ENCODE assay signal across 18 cellular contexts in the genomic region with DNA sequence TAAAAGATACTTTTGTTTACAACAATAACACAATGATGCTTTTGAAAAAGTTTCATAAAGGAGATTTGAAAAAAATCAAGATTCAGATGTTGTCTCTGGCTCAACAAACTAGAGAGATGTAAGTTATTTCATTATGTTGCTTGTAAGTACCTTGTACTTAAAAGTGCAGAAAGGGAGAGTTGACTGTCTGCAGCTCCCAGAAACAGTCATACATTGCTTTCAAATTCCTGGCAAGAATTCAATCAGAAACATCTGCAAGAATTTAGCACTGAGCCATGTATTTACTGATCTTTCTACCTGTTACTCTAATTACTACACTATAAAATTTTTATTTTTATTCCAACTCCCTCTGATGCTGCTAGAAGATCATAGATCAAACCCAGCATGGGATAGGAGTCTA.
"Had no signal": no experiment of that assay in that cellular context is flagged by ENCODE, and none has a peak within 500 bp of the region (broad histone marks: within the 10 kb centered on the region; RNA-seq: fewer than 3 reads in every experiment).

No MANE protein-coding gene starts in this region.

- DNase-seq: effector memory CD8-positive, alpha-beta T cell; esophagus squamous epithelium; head of caudate nucleus; left colon; left ventricle myocardium superior; mesenchymal stem cell; naive thymus-derived CD4-positive, alpha-beta T cell; small intestine; stimulated activated CD4-positive, alpha-beta T cell treated with anti-CD3 and anti-CD28 coated beads, Interleukin-12 subunit alpha, Interleukin-12 subunit beta, amount 100 ng/mL, for 4 hours; stimulated activated CD4-positive, alpha-beta T cell treated with anti-CD3 and anti-CD28 coated beads, Interleukin-2, amount 100 ng/mL, for 48 hours; stimulated activated naive CD4-positive, alpha-beta T cell treated with Interleukin-2 at 50 U/mL for 16 hours had no signal

- H3K4me3 Mint-ChIP-seq: central memory CD8-positive, alpha-beta T cell; effector memory CD8-positive, alpha-beta T cell; naive thymus-derived CD4-positive, alpha-beta T cell; type B pancreatic cell had no signal

- H3K27me3 Mint-ChIP-seq: central memory CD8-positive, alpha-beta T cell; effector memory CD8-positive, alpha-beta T cell; naive thymus-derived CD4-positive, alpha-beta T cell; type B pancreatic cell had no signal

- H3K36me3 ChIP-seq: esophagus squamous epithelium, gastroesophageal sphincter, neutrophil, right atrium auricular region had no signal

- H3K36me3 Mint-ChIP-seq: naive thymus-derived CD4-positive, alpha-beta T cell; type B pancreatic cell had no signal

- H3K9me3 Mint-ChIP-seq: type B pancreatic cell had no signal

- H3K27ac ChIP-seq: esophagus squamous epithelium, gastroesophageal sphincter, neutrophil, right atrium auricular region had no signal

- H3K9me3 ChIP-seq: esophagus squamous epithelium, gastroesophageal sphincter, neutrophil, right atrium auricular region had no signal

- H3K27ac Mint-ChIP-seq: effector memory CD8-positive, alpha-beta T cell; naive thymus-derived CD4-positive, alpha-beta T cell; type B pancreatic cell had no signal

- H3K4me3 ChIP-seq: esophagus squamous epithelium, gastroesophageal sphincter, hepatocyte, lung, right atrium auricular region had no signal

- H3K27me3 ChIP-seq: esophagus squamous epithelium, gastroesophageal sphincter, hepatocyte, neutrophil, right atrium auricular region had no signal

- H3K4me1 Mint-ChIP-seq: central memory CD8-positive, alpha-beta T cell; naive thymus-derived CD4-positive, alpha-beta T cell had no signal
